18 cellular contexts compared by ENCODE assay signal in genomic region chr9:26561928-26562327, GRCh38.
DNase-seq lines count a peak whose midpoint lies in the region; ATAC-seq lines count a peak whose summit lies in the region.
"Had no signal": no experiment of that assay in that cellular context is flagged by ENCODE, and none has a peak within 500 bp of the region (broad histone marks: within the 10 kb centered on the region; RNA-seq: fewer than 3 reads in every experiment).

No MANE protein-coding gene starts in this region.

- intact Hi-C loops in activated CD4-positive, alpha-beta memory T cell treated with anti-CD3 and anti-CD28 coated beads for 36 hours (cut with micrococcal nuclease), result no loop called here

- CTCF ChIA-PET in activated CD4-positive, alpha-beta memory T cell treated with anti-CD3 and anti-CD28 coated beads for 36 hours (lab: Charles Lee), result no interaction called here

- peaks cover 2% of the 10 kb centered on the region for H3K36me3 Mint-ChIP-seq in activated CD4-positive, alpha-beta memory T cell treated with anti-CD3 and anti-CD28 coated beads for 36 hours
- H3K36me3 Mint-ChIP-seq: CD8-positive, alpha-beta T cell had no signal

- H3K27ac Mint-ChIP-seq in activated CD4-positive, alpha-beta memory T cell treated with anti-CD3 and anti-CD28 coated beads for 36 hours, result no peak overlapping the region
- H3K27ac Mint-ChIP-seq: CD8-positive, alpha-beta T cell had no signal

- no peaks in the 10 kb centered on the region for H3K4me1 Mint-ChIP-seq in activated CD4-positive, alpha-beta memory T cell treated with anti-CD3 and anti-CD28 coated beads for 36 hours (ENCODE audit: low read depth)

- no peak for DNase-seq in middle frontal gyrus (ENCODE audit: extremely low spot score, low spot score)
- no peak for DNase-seq in pons (ENCODE audit: low spot score)
- no peak for DNase-seq in activated CD4-positive, alpha-beta memory T cell treated with anti-CD3 and anti-CD28 coated beads for 36 hours
- DNase-seq in AG08395 (ENCODE audit: low spot score), result no peak
- DNase-seq: CD8-positive, alpha-beta T cell; DMS79 treated with DMSO at 0.1 percent for 48 hours; NCI-H1092; NCI-H146; NCI-H2081; NCI-H510A treated with DMSO at 0.1 percent for 48 hours; Peyer's patch; Right ventricle myocardium superior; SK-N-SH; T-helper 1 cell; T1000 had no signal

- ATAC-seq in GM18870 (IDR thresholded peaks at IDR 0.05; ENCODE audit: unreplicated experiment), result peak; percentile 75
- peak; percentile 62 for ATAC-seq in GM21786 (IDR thresholded peaks at IDR 0.05; ENCODE audit: unreplicated experiment)
- peak; percentile 86 for ATAC-seq in HG03442 (IDR thresholded peaks at IDR 0.05; ENCODE audit: unreplicated experiment)
- ATAC-seq: CD8-positive, alpha-beta T cell had no signal

- H3K27me3 Mint-ChIP-seq in activated CD4-positive, alpha-beta memory T cell treated with anti-CD3 and anti-CD28 coated beads for 36 hours, result no peaks in the 10 kb centered on the region

- H3K4me3 Mint-ChIP-seq in activated CD4-positive, alpha-beta memory T cell treated with anti-CD3 and anti-CD28 coated beads for 36 hours, result no peak overlapping the region
- H3K4me3 Mint-ChIP-seq: CD8-positive, alpha-beta T cell had no signal

- peaks cover 11% of the 10 kb centered on the region for H3K9me3 Mint-ChIP-seq in activated CD4-positive, alpha-beta memory T cell treated with anti-CD3 and anti-CD28 coated beads for 36 hours

- POLR2A ChIA-PET in activated CD4-positive, alpha-beta memory T cell treated with anti-CD3 and anti-CD28 coated beads for 36 hours (lab: Charles Lee), result no interaction called here
